In genomic region chr10:119353438-119353837, GRCh38 we compare ENCODE assay signal across 25 cellular contexts.
DNase-seq lines count a peak whose midpoint lies in the region; ATAC-seq and TF ChIP-seq lines count a peak whose summit lies in the region.
"Had no signal": no experiment of that assay in that cellular context is flagged by ENCODE, and none has a peak within 500 bp of the region (broad histone marks: within the 10 kb centered on the region; RNA-seq: fewer than 3 reads in every experiment).

No MANE protein-coding gene starts in this region.

- H3K27ac ChIP-seq in ascending aorta (peak overlapping the region; percentile 50 to 71), right cardiac atrium (ENCODE audit: low read length) (no peak overlapping the region), testis (no peak overlapping the region)
- H3K27ac ChIP-seq: C4-2B, PC-9, RWPE1 had no signal

- no peak for TF ChIP-seq CTCF in ascending aorta (IDR thresholded peaks at IDR 0.05)
- TF ChIP-seq CTCF in testis (IDR thresholded peaks at IDR 0.05) = no peak

- no peak for TF ChIP-seq POLR2A in testis (IDR thresholded peaks at IDR 0.05)

- H3K36me3 ChIP-seq in ascending aorta (no peaks in the 10 kb centered on the region), testis (ENCODE audit: low read depth, missing control alignments) (no peaks in the 10 kb centered on the region)

- peak; percentile 32 for DNase-seq in Right ventricle myocardium superior
- no peak for DNase-seq in left ventricle myocardium superior
- no peak for DNase-seq in ascending aorta (ENCODE audit: low spot score in 2 of 2)
- DNase-seq in right cardiac atrium = peak in 2 of 3 donors; percentile 25 to 69
- no peak for DNase-seq in amygdala (lab: John Stamatoyannopoulos, UW)
- no peak for DNase-seq in testis
- DNase-seq in T-helper 9 cell = no peak
- DNase-seq: 8988T, AML-193, Calu3, DMS153, GDM1, GOT3, Karpas-422, NCI-H1092, NCI-H1436, NCI-H187 treated with DMSO at 0.1 percent for 48 hours, NCI-H2107, NCI-H2227 treated with DMSO at 0.1 percent for 48 hours, NCI-H510A, PC-9 had no signal

- 60% methylated on average over 2 of the region's 2 CpGs for WGBS in right cardiac atrium
- WGBS in testis, 2 donors = 89 to 90% methylated on average over 2 of the region's 2 CpGs

- H3K4me1 ChIP-seq in ascending aorta (peaks cover 23 to 43% of the 10 kb centered on the region in 2 donors), right cardiac atrium (ENCODE audit: control insufficient read depth, insufficient read depth, low read length) (peaks cover 40% of the 10 kb centered on the region), testis (peaks cover 5% of the 10 kb centered on the region)

- H3K4me3 ChIP-seq in ascending aorta (no peak overlapping the region), right cardiac atrium (ENCODE audit: low read length) (no peak overlapping the region), testis (no peak overlapping the region)
- H3K4me3 ChIP-seq: PC-9 had no signal

- intact Hi-C loops in Right ventricle myocardium superior (cut with DNase I) (no loop called here), left ventricle myocardium superior (cut with micrococcal nuclease) (no loop called here), ascending aorta (cut with DNase I) (no loop called here), right cardiac atrium (cut with DNase I) (no loop called here), testis (cut with DNase I; ENCODE audit: low total_unique reads) (no loop called here)

- H3K9me3 ChIP-seq in ascending aorta (peaks cover 0 to 4% of the 10 kb centered on the region in 2 donors), right cardiac atrium (ENCODE audit: control insufficient read depth, low read length) (no peaks in the 10 kb centered on the region), testis (no peaks in the 10 kb centered on the region)

- no peaks in the 10 kb centered on the region for H3K27me3 ChIP-seq in ascending aorta
- H3K27me3 ChIP-seq in right cardiac atrium (ENCODE audit: control insufficient read depth, insufficient read depth) = no peaks in the 10 kb centered on the region
- no peaks in the 10 kb centered on the region for H3K27me3 ChIP-seq in testis

- ATAC-seq in Right ventricle myocardium superior (ENCODE audit: poor library complexity) (no peak), left ventricle myocardium superior (no peak), right cardiac atrium (no peak)
- ATAC-seq: HCT116, SK-N-SH treated with all-trans-retinoic acid at 6 μM for 48 hours had no signal

Comparison
In these comparisons a context has a peak if more than half of its experiments do, and no peak if none do; other contexts are left out.
1. DNase-seq: peak in Right ventricle myocardium superior (single experiment) and right cardiac atrium (2 of 3); none in left ventricle myocardium superior (single experiment), ascending aorta (0 of 2), amygdala (0 of 56), testis (single experiment) and T-helper 9 cell (single experiment).
2. H3K27ac ChIP-seq: peak in ascending aorta (2 of 2); none in right cardiac atrium (single experiment) and testis (0 of 2).